Comparison of ENCODE assay signal across 1 cellular context in genomic region chr1:45521413-45522323, GRCh38.
TF ChIP-seq lines count a peak whose summit lies in the region.

TSS of gene PRDX1 (minus strand) at chr1:45521884. CDS start at chr1:45519043, 2,841 bp downstream.

TF ChIP-seq in HepG2, 621 proteins besides CTCF, POLR2A, EP300 and RAD21 (continued from another document and continues in another):
- TF ChIP-seq SNAPC4 (CRISPR knock-in tag; IDR thresholded peaks at IDR 0.05) (peak; percentile 93), TBX3 (IDR thresholded peaks at IDR 0.05; ENCODE audit: borderline replicate concordance) (peak; percentile 56; the same call in 1 of the 2 replicates), ZNF687 (CRISPR knock-in tag; IDR thresholded peaks at IDR 0.05) (peak; percentile 94), SRSF9 (IDR thresholded peaks at IDR 0.05; ENCODE audit: borderline replicate concordance, insufficient read depth, low read depth, low read length, poor library complexity, severe bottlenecking) (no peak), ZNF331 (CRISPR knock-in tag; IDR thresholded peaks at IDR 0.05) (peak; percentile 95), ZNF781 (CRISPR knock-in tag; IDR thresholded peaks at IDR 0.05; ENCODE audit: borderline replicate concordance, not compliant biosample characterization) (peak; percentile 94), CEBPZ (IDR thresholded peaks at IDR 0.05; ENCODE audit: low read length) (no peak), ATF5 (CRISPR knock-in tag; IDR thresholded peaks at IDR 0.05; ENCODE audit: low read depth) (peak; percentile 92; the same call in 1 of the 2 replicates), ZNF761 (CRISPR knock-in tag; conservative IDR thresholded peaks at IDR 0.05) (peak; percentile 86; the same call in 1 of the 2 replicates), ZNF790 (CRISPR knock-in tag; IDR thresholded peaks at IDR 0.05; ENCODE audit: borderline replicate concordance) (peak; percentile 96), TAF1 (CRISPR knock-in tag; IDR thresholded peaks at IDR 0.05) (peak; percentile 99), ZNF607 (CRISPR knock-in tag; IDR thresholded peaks at IDR 0.05; ENCODE audit: borderline replicate concordance) (0 out of 2 replicates have a peak, but pooled peaks have one; percentile 62), SP140L (CRISPR knock-in tag; IDR thresholded peaks at IDR 0.05; ENCODE audit: borderline replicate concordance) (no peak), BHLHE40 (IDR thresholded peaks at IDR 0.05; ENCODE audit: low read length) (0 out of 2 replicates have a peak, but pooled peaks have one; percentile 26), NFRKB (IDR thresholded peaks at IDR 0.05) (no peak), ZNF598 (CRISPR knock-in tag; IDR thresholded peaks at IDR 0.05; ENCODE audit: borderline replicate concordance) (peak; percentile 90; the same call in 1 of the 2 replicates), ATF1 (CRISPR knock-in tag; IDR thresholded peaks at IDR 0.05) (no peak), CEBPB (IDR thresholded peaks at IDR 0.05; ENCODE audit: borderline replicate concordance, low read depth, low read length) (no peak), TMF1 (CRISPR knock-in tag; IDR thresholded peaks at IDR 0.05; ENCODE audit: low read depth) (peak; percentile 95), ZNF558 (CRISPR knock-in tag; IDR thresholded peaks at IDR 0.05; ENCODE audit: borderline replicate concordance) (peak; percentile 85; the same call in 1 of the 2 replicates), KLF11 (CRISPR knock-in tag; IDR thresholded peaks at IDR 0.05) (peak; percentile 99), SP1 (IDR thresholded peaks at IDR 0.05) (peak; percentile 80), SP1 (CRISPR knock-in tag; IDR thresholded peaks at IDR 0.05) (peak; percentile 77), ZNF33B (CRISPR knock-in tag; IDR thresholded peaks at IDR 0.05) (peak; percentile 94), ZBTB14 (CRISPR knock-in tag; IDR thresholded peaks at IDR 0.05) (peak; percentile 46; the same call in 1 of the 2 replicates), THYN1 (CRISPR knock-in tag; IDR thresholded peaks at IDR 0.05; ENCODE audit: borderline replicate concordance, low read depth) (no peak), ARNT2 (CRISPR knock-in tag; IDR thresholded peaks at IDR 0.05; ENCODE audit: low read depth) (peak; percentile 99), THAP8 (CRISPR knock-in tag; IDR thresholded peaks at IDR 0.05; ENCODE audit: borderline replicate concordance) (peak; percentile 33; the same call in 1 of the 2 replicates), ZBTB42 (CRISPR knock-in tag; IDR thresholded peaks at IDR 0.05) (0 out of 2 replicates have a peak, but pooled peaks have one; percentile 28), NFIC (IDR thresholded peaks at IDR 0.05; ENCODE audit: low read length) (peak; percentile 53; the same call in 1 of the 2 replicates), ZFP36L2 (CRISPR knock-in tag; IDR thresholded peaks at IDR 0.05) (peak; percentile 22; the same call in 1 of the 2 replicates), ZBTB46 (CRISPR knock-in tag; IDR thresholded peaks at IDR 0.05; ENCODE audit: borderline replicate concordance) (no peak), FOXJ3 (CRISPR knock-in tag; IDR thresholded peaks at IDR 0.05; ENCODE audit: borderline replicate concordance) (peak; percentile 59; the same call in 1 of the 2 replicates), GMEB2 (CRISPR knock-in tag; IDR thresholded peaks at IDR 0.05; ENCODE audit: low read depth) (peak; percentile 72), ZBTB4 (CRISPR knock-in tag; IDR thresholded peaks at IDR 0.05; ENCODE audit: borderline replicate concordance) (peak; percentile 71; the same call in 1 of the 2 replicates)
